30 cellular contexts compared by ENCODE assay signal in genomic region chr2:239411117-239411516, GRCh38.
"Had no signal": no experiment of that assay in that cellular context is flagged by ENCODE, and none has a peak within 500 bp of the region (broad histone marks: within the 10 kb centered on the region; RNA-seq: fewer than 3 reads in every experiment).

No MANE protein-coding gene starts in this region.

- H3K27ac ChIP-seq: breast epithelium, SK-N-MC had no signal

- H3K27ac Mint-ChIP-seq: activated B cell treated with CpG ODN at 0.5 μM for 24 hours; activated CD4-positive, alpha-beta T cell treated with anti-CD3 and anti-CD28 coated beads, Interleukin-2, amount 10 ng/mL, durations not matched to agents 24 days and 14 days; activated naive CD4-positive, alpha-beta T cell treated with anti-CD3 and anti-CD28 coated beads, Interleukin-2, amount 50 U/mL, for 24 hours had no signal

- ATAC-seq: Panc1, Right ventricle myocardium inferior, T-cell had no signal

- H3K4me1 ChIP-seq: breast epithelium had no signal

- H3K27me3 Mint-ChIP-seq: activated naive CD4-positive, alpha-beta T cell treated with anti-CD3 and anti-CD28 coated beads, Interleukin-2, amount 50 U/mL, for 24 hours had no signal

- FAIRE-seq: TTC549 had no signal

- H3K36me3 ChIP-seq: breast epithelium had no signal

- H3K36me3 Mint-ChIP-seq: T-cell had no signal

- H3K4me1 Mint-ChIP-seq: activated B cell treated with CpG ODN at 0.5 μM for 24 hours had no signal

- H3K4me3 Mint-ChIP-seq: activated B cell treated with CpG ODN at 0.5 μM for 24 hours; activated CD4-positive, alpha-beta T cell treated with anti-CD3 and anti-CD28 coated beads, Interleukin-2, amount 10 ng/mL, durations not matched to agents 24 days and 14 days; activated naive CD4-positive, alpha-beta T cell treated with anti-CD3 and anti-CD28 coated beads, Interleukin-2, amount 50 U/mL, for 24 hours; central memory CD8-positive, alpha-beta T cell had no signal

- H3K27me3 ChIP-seq: breast epithelium had no signal

- H3K4me3 ChIP-seq: breast epithelium, SK-N-MC had no signal

- DNase-seq: activated B cell treated with CpG ODN at 0.5 μM for 24 hours; activated CD4-positive, alpha-beta T cell treated with anti-CD3 and anti-CD28 coated beads for 1 hour; activated CD4-positive, alpha-beta T cell treated with anti-CD3 and anti-CD28 coated beads, Interleukin-2, amount 10 ng/mL, durations not matched to agents 24 days and 14 days; activated CD4-positive, alpha-beta T cell treated with anti-CD3 and anti-CD28 coated beads, Interleukin-2, amount 50 U/mL, for 48 hours; activated effector memory CD4-positive, alpha-beta T cell treated with Interleukin-2 at 50 U/mL for 16 hours; activated naive CD4-positive, alpha-beta T cell; activated T-cell treated with anti-CD3 and anti-CD28 coated beads for 4 hours; aorta; Karpas-422; MM.1S; NCI-H1105; NCI-H1436; NCI-H1694 treated with DMSO at 0.1 percent for 48 hours; NCI-H2029 treated with DMSO at 0.1 percent for 48 hours; NCI-H345; NCI-H510A; NCI-H69; NK-92 treated with Interleukin-12 subunit alpha and Interleukin-12 subunit beta, amount 100 ng/mL, for 24 hours; OCI-M1; RPMI8226; T-helper 2 cell; T1000 had no signal
